8 cellular contexts compared by ENCODE assay signal in the genomic region with DNA sequence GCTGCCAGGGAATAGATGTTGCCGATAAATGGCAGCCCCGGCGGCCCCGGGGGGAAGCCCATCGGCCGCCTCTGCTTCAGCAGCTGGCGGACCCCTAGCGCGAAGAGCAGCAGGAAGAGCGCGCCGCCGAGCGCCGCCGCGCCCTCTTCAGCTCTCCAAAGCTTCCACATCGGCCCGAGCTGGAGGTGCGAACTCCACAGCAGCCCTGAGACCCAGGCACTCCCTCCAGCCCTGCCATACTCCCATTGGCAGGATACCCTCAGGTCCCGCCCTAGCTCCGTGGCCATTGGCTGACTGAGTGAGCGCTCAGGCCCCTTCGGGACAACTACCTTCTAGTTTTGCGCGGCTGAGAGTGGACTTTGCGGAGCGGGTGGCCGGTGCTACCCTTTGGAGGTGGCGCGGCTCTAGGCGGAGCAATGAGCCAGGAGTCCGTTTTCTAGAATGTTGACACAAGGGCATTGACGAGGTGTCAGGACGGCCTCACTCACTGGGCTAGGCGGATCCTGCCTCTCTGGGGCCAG.
DNase-seq lines count a peak whose midpoint lies in the region; ATAC-seq and TF ChIP-seq lines count a peak whose summit lies in the region.

A gene with protein sequence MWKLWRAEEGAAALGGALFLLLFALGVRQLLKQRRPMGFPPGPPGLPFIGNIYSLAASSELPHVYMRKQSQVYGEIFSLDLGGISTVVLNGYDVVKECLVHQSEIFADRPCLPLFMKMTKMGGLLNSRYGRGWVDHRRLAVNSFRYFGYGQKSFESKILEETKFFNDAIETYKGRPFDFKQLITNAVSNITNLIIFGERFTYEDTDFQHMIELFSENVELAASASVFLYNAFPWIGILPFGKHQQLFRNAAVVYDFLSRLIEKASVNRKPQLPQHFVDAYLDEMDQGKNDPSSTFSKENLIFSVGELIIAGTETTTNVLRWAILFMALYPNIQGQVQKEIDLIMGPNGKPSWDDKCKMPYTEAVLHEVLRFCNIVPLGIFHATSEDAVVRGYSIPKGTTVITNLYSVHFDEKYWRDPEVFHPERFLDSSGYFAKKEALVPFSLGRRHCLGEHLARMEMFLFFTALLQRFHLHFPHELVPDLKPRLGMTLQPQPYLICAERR (minus strand): TSS at position 196 of the 521 bp plus-strand sequence. CDS start 26 bp downstream, at position 170.

- H3K36me3 Mint-ChIP-seq in central memory CD8-positive, alpha-beta T cell (ENCODE audit: insufficient read depth): peaks cover 14% of the 10 kb centered on the region

- H3K27me3 Mint-ChIP-seq in central memory CD8-positive, alpha-beta T cell: no peaks in the 10 kb centered on the region

- ATAC-seq in GM19035 (IDR thresholded peaks at IDR 0.05; ENCODE audit: unreplicated experiment) (peak; percentile 95), HG03342 (IDR thresholded peaks at IDR 0.05; ENCODE audit: unreplicated experiment) (peak; percentile 94)
- peak; percentile 87 for ATAC-seq in central memory CD8-positive, alpha-beta T cell (replicated peaks; ENCODE audit: extremely low read depth, poor library complexity, severe bottlenecking)

- H3K4me1 Mint-ChIP-seq in central memory CD8-positive, alpha-beta T cell: peaks cover 40% of the 10 kb centered on the region

- no peaks in the 10 kb centered on the region for H3K9me3 Mint-ChIP-seq in central memory CD8-positive, alpha-beta T cell

- no peak for TF ChIP-seq CTCF in AG09309 (IDR thresholded peaks at IDR 0.05; ENCODE audit: control insufficient read depth, insufficient read depth, low read depth, low read length, missing control alignments)

- peak within 1 kb of the TSS; percentile 97 for H3K27ac Mint-ChIP-seq in central memory CD8-positive, alpha-beta T cell (ENCODE audit: low read depth)

- peak within 1 kb of the TSS; percentile 95 for H3K4me3 Mint-ChIP-seq in central memory CD8-positive, alpha-beta T cell

- peak within 1 kb of the TSS; percentile 86 for H3K4me3 ChIP-seq in AG09309 (ENCODE audit: control insufficient read depth, low read depth, low read length)

- DNase-seq in AG09309 (ENCODE audit: low read depth) (peak; percentile 90), NCI-H345 treated with DMSO at 0.1 percent for 48 hours (lab: John Stamatoyannopoulos, UW; ENCODE audit: unreplicated experiment) (peak; percentile 92), islet precursor cell (peak; percentile 99)
- peak; percentile 83 for DNase-seq in activated CD4-positive, CD25-positive, alpha-beta regulatory T cell treated with anti-CD3 and anti-CD28 coated beads, Interleukin-2, amount 50 U/mL, for 16 hours (ENCODE audit: low read depth, low spot score)
- DNase-seq in central memory CD8-positive, alpha-beta T cell (ENCODE audit: low spot score in 2 of 2): peak; percentile 75 to 80
- peak; percentile 84 to 86 (median 85) for DNase-seq in stimulated activated CD4-positive, alpha-beta T cell treated with anti-CD3 and anti-CD28 coated beads, Interleukin-12 subunit alpha, Interleukin-12 subunit beta, amount 100 ng/mL, for 48 hours (ENCODE audit: low read depth in 2 of 3, low spot score in 1 of 3)

Comparison
In these comparisons a context has a peak if more than half of its experiments do, and no peak if none do; other contexts are left out.
1. Peak in every context shown above with its lines: DNase-seq, ATAC-seq and H3K4me3 ChIP-seq.